14 cellular contexts compared by ENCODE assay signal in the genomic region with DNA sequence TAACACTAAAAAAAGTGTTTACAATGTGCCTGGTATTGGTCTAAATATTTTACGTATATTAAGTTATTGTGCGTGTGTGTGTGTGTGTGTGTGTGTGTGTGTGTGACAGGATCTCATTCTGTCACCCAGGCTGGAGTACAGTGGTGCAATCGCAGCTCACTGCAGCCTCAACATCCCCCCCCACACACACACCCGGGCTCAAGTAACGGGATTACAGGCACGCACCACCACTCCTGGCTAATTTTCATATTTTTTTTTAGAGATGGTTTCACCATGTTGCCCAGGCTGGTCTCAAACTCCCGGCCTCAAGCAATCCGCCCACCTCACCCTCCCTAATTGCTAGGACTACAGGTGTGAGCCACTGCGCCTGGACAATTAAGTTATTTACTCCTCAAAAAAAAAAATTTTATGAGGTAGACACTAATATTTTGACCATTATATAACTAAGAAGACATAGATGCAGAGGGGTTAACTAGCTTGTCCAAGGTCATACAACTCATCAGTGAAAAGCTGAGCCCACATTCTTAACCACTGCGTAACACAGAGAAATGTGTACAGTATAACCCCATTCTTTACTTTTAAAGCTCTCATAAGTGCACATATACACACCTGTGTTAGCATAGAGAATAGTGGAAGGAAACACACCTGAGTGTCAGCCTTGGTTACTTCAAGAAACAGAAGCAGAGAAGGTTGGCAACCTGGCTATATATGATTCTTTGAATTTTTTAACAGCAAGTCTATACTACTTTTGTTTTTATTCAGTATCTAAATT. TPM values are rescaled to one million over a fixed set of nuclear protein-coding genes. Genes with fewer than 3 reads are reported as not detected.
DNase-seq lines count a peak whose midpoint lies in the region; ATAC-seq and TF ChIP-seq lines count a peak whose summit lies in the region.
"Had no signal": no experiment of that assay in that cellular context is flagged by ENCODE, and none has a peak within 500 bp of the region (broad histone marks: within the 10 kb centered on the region; RNA-seq: fewer than 3 reads in every experiment).

No MANE protein-coding gene starts in this region.

- no peaks in the 10 kb centered on the region for H3K79me2 ChIP-seq in OCI-LY7 (ENCODE audit: insufficient read depth, low read depth, low read length)
- H3K79me2 ChIP-seq: parathyroid adenoma had no signal

- no peak overlapping the region for H3K27ac Mint-ChIP-seq in activated CD8-positive, alpha-beta memory T cell treated with anti-CD3 and anti-CD28 coated beads, Interleukin-2, amount 10 ng/mL, durations not matched to agents 7 days and 5 days
- peak overlapping the region; percentile 95 to 98 for H3K27ac Mint-ChIP-seq in stimulated activated naive CD8-positive, alpha-beta T cell treated with anti-CD3 and anti-CD28 coated beads, Interleukin-15, amount 100 ng/mL, for 72 hours

- CTCF ChIA-PET in activated CD8-positive, alpha-beta memory T cell treated with anti-CD3 and anti-CD28 coated beads, Interleukin-2, amount 10 ng/mL, durations not matched to agents 7 days and 5 days (lab: Charles Lee), result interaction anchor here (0.7 to 1.9 kb wide), 4 partner anchors 11 to 23 kb away, joined by 3 to 4 read pairs (median 3); no protein-coding TSS in a partner anchor
- CTCF ChIA-PET in OCI-LY7 (lab: Charles Lee; ENCODE audit: unreplicated experiment), result interaction anchor here (1.3 kb wide), 1 partner anchor 14 kb away, joined by 3 read pairs; no protein-coding TSS in a partner anchor

- H3K36me3 ChIP-seq in OCI-LY7 (ENCODE audit: insufficient read depth, low read length), result no peaks in the 10 kb centered on the region
- H3K36me3 ChIP-seq: esophagus squamous epithelium, Peyer's patch had no signal

- TF ChIP-seq CTCF in OCI-LY7 (conservative IDR thresholded peaks at IDR 0.05; ENCODE audit: low read length), result no peak

- intact Hi-C loops in OCI-LY7 (cut with micrococcal nuclease; ENCODE audit: unreplicated experiment), result no loop called here

- H3K4me3 Mint-ChIP-seq in activated CD8-positive, alpha-beta memory T cell treated with anti-CD3 and anti-CD28 coated beads, Interleukin-2, amount 10 ng/mL, durations not matched to agents 7 days and 5 days, result no peak overlapping the region
- H3K4me3 Mint-ChIP-seq in stimulated activated naive CD8-positive, alpha-beta T cell treated with anti-CD3 and anti-CD28 coated beads, Interleukin-15, amount 100 ng/mL, for 72 hours, result peak overlapping the region; percentile 24 to 71
- H3K4me3 Mint-ChIP-seq: T-helper 1 cell treated with Interleukin-12 subunit alpha and Interleukin-12 subunit beta and Interleukin-4 antibody, amounts not matched to agents 30 μg/mL and 1 μg/mL, for 36 hours had no signal

- H3K4me3 ChIP-seq in OCI-LY7 (ENCODE audit: low read depth, low read length, poor library complexity, severe bottlenecking), result no peak overlapping the region
- H3K4me3 ChIP-seq: esophagus squamous epithelium, Peyer's patch had no signal

- ATAC-seq in activated CD8-positive, alpha-beta memory T cell treated with anti-CD3 and anti-CD28 coated beads, Interleukin-2, amount 10 ng/mL, durations not matched to agents 7 days and 5 days, result peak; percentile 33
- ATAC-seq in HG02623 (IDR thresholded peaks at IDR 0.05; ENCODE audit: unreplicated experiment) (peak; percentile 33), HG03565 (IDR thresholded peaks at IDR 0.05; ENCODE audit: unreplicated experiment) (peak; percentile 5), GM21786 (IDR thresholded peaks at IDR 0.05; ENCODE audit: unreplicated experiment) (no peak)
- peak; percentile 51 for ATAC-seq in stimulated activated naive CD8-positive, alpha-beta T cell treated with anti-CD3 and anti-CD28 coated beads, Interleukin-15, amount 100 ng/mL, for 72 hours

- no peaks in the 10 kb centered on the region for H4K20me1 ChIP-seq in OCI-LY7 (ENCODE audit: insufficient read depth, low read length)

- POLR2A ChIA-PET in OCI-LY7 (lab: Charles Lee), result interaction anchor here (0.6 kb wide), 1 partner anchor 355 kb away, joined by 3 read pairs; no protein-coding TSS in a partner anchor

- no peak overlapping the region for H3K4me2 ChIP-seq in OCI-LY7 (ENCODE audit: low read length)

- DNase-seq in activated CD8-positive, alpha-beta memory T cell treated with anti-CD3 and anti-CD28 coated beads, Interleukin-2, amount 10 ng/mL, durations not matched to agents 7 days and 5 days, result no peak
- no peak for DNase-seq in activated CD8-positive, alpha-beta memory T cell treated with anti-CD3 and anti-CD28 coated beads, Interleukin-2, amount 50 U/mL, for 48 hours
- no peak for DNase-seq in stimulated activated naive CD8-positive, alpha-beta T cell treated with anti-CD3 and anti-CD28 coated beads, Interleukin-15, amount 100 ng/mL, for 72 hours
- DNase-seq in OCI-LY7 (ENCODE audit: low spot score), result no peak
- no peak for DNase-seq in iPS-NIHi11 (ENCODE audit: low spot score)
- DNase-seq: DMS 273 treated with DMSO at 0.1 percent for 48 hours, esophagus squamous epithelium, Peyer's patch had no signal

- no peaks in the 10 kb centered on the region for H3K9me3 ChIP-seq in OCI-LY7 (ENCODE audit: low read length)
- H3K9me3 ChIP-seq: esophagus squamous epithelium, Peyer's patch had no signal

- no peak overlapping the region for H2AFZ ChIP-seq in OCI-LY7 (ENCODE audit: low read length)
- H2AFZ ChIP-seq: parathyroid adenoma had no signal

- no peak overlapping the region for H3K27ac ChIP-seq in OCI-LY7 (ENCODE audit: low read depth, low read length, poor library complexity, severe bottlenecking)
- H3K27ac ChIP-seq: esophagus squamous epithelium, parathyroid adenoma, Peyer's patch had no signal

- H3K9me2 ChIP-seq in OCI-LY7 (ENCODE audit: insufficient read depth, low read length), result no peaks in the 10 kb centered on the region

- no peaks in the 10 kb centered on the region for H3K4me1 ChIP-seq in OCI-LY7 (ENCODE audit: insufficient read depth, low read length, poor library complexity, severe bottlenecking)
- H3K4me1 ChIP-seq: esophagus squamous epithelium, Peyer's patch had no signal

- H3K4me1 Mint-ChIP-seq in activated CD8-positive, alpha-beta memory T cell treated with anti-CD3 and anti-CD28 coated beads, Interleukin-2, amount 10 ng/mL, durations not matched to agents 7 days and 5 days, result peaks cover 22% of the 10 kb centered on the region
- peaks cover 46% of the 10 kb centered on the region for H3K4me1 Mint-ChIP-seq in stimulated activated naive CD8-positive, alpha-beta T cell treated with anti-CD3 and anti-CD28 coated beads, Interleukin-15, amount 100 ng/mL, for 72 hours

- H3K9me3 Mint-ChIP-seq in activated CD8-positive, alpha-beta memory T cell treated with anti-CD3 and anti-CD28 coated beads, Interleukin-2, amount 10 ng/mL, durations not matched to agents 7 days and 5 days (ENCODE audit: low read depth), result no peaks in the 10 kb centered on the region
- peaks cover 0 to 5% of the 10 kb centered on the region in 2 donors for H3K9me3 Mint-ChIP-seq in stimulated activated naive CD8-positive, alpha-beta T cell treated with anti-CD3 and anti-CD28 coated beads, Interleukin-15, amount 100 ng/mL, for 72 hours
- H3K9me3 Mint-ChIP-seq: T-helper 1 cell treated with Interleukin-12 subunit alpha and Interleukin-12 subunit beta and Interleukin-4 antibody, amounts not matched to agents 30 μg/mL and 1 μg/mL, for 36 hours had no signal

- peaks cover 10% of the 10 kb centered on the region for H3K36me3 Mint-ChIP-seq in activated CD8-positive, alpha-beta memory T cell treated with anti-CD3 and anti-CD28 coated beads, Interleukin-2, amount 10 ng/mL, durations not matched to agents 7 days and 5 days

- BruUV-seq in OCI-LY7 (replicated peaks; lab: Mats Ljungman, UMichigan), result no TSS peak

- no peaks in the 10 kb centered on the region for H3K27me3 Mint-ChIP-seq in activated CD8-positive, alpha-beta memory T cell treated with anti-CD3 and anti-CD28 coated beads, Interleukin-2, amount 10 ng/mL, durations not matched to agents 7 days and 5 days
- peaks cover 7% of the 10 kb centered on the region for H3K27me3 Mint-ChIP-seq in stimulated activated naive CD8-positive, alpha-beta T cell treated with anti-CD3 and anti-CD28 coated beads, Interleukin-15, amount 100 ng/mL, for 72 hours

RNA-seq across cellular contexts. Expression of a gene that starts 35.0 kb away (rescaled TPM):
- 10 to 100 TPM in 1 of 2 experiments, 1 to 10 TPM in 1; 8.8 to 40.8 TPM for total RNA-seq in activated CD8-positive, alpha-beta memory T cell treated with anti-CD3 and anti-CD28 coated beads, Interleukin-2, amount 10 ng/mL, durations not matched to agents 7 days and 5 days
- total RNA-seq in OCI-LY7 (2014; rRNA removed; shearing (Covaris generic)), result 12.8 and 13.0 TPM in 2 replicates
- 18.9 and 19.4 TPM in 2 replicates for total RNA-seq in OCI-LY7 (2022)
- total RNA-seq: mononuclear cell had no signal
